In genomic region chr10:121886997-121887622, GRCh38 we compare ENCODE assay signal across 1 cellular context.
TF ChIP-seq lines count a peak whose summit lies in the region.

No MANE protein-coding gene starts in this region.

TF ChIP-seq in HEK293, 187 proteins besides CTCF, POLR2A, EP300 and RAD21 (continued from another document):
- TF ChIP-seq PRDM10 (tag by site-specific recombination; IDR thresholded peaks at IDR 0.05) (no peak), OVOL3 (tag by site-specific recombination; IDR thresholded peaks at IDR 0.05) (no peak), ZNF202 (tag by site-specific recombination; IDR thresholded peaks at IDR 0.05; ENCODE audit: borderline replicate concordance) (no peak), ATF2 (tag by site-specific recombination; IDR thresholded peaks at IDR 0.05; ENCODE audit: low read depth) (no peak), TRIM28 (IDR thresholded peaks at IDR 0.05; ENCODE audit: borderline replicate concordance, low read length) (no peak), ZNF2 (tag by site-specific recombination; IDR thresholded peaks at IDR 0.05) (0 out of 2 replicates have a peak, but pooled peaks have one; percentile 23), ZNF76 (tag by site-specific recombination; IDR thresholded peaks at IDR 0.05; ENCODE audit: borderline replicate concordance, low read depth) (no peak), ZNF324 (tag by site-specific recombination; IDR thresholded peaks at IDR 0.05) (no peak), ZNF239 (tag by site-specific recombination; IDR thresholded peaks at IDR 0.05) (no peak), ZBTB1 (tag by site-specific recombination; IDR thresholded peaks at IDR 0.05) (no peak), ZNF629 (tag by site-specific recombination; IDR thresholded peaks at IDR 0.05) (no peak), ZNF26 (tag by site-specific recombination; IDR thresholded peaks at IDR 0.05) (no peak), ZNF654 (tag by site-specific recombination; IDR thresholded peaks at IDR 0.05; ENCODE audit: low read depth) (peak; percentile 62), ZNF837 (tag by site-specific recombination; IDR thresholded peaks at IDR 0.05) (no peak), ZSCAN18 (tag by site-specific recombination; IDR thresholded peaks at IDR 0.05) (no peak), YY2 (tag by site-specific recombination; IDR thresholded peaks at IDR 0.05) (no peak), TCF7L2 (IDR thresholded peaks at IDR 0.05; ENCODE audit: borderline replicate concordance, low read depth, low read length) (peak; percentile 40; the same call in 1 of the 2 replicates), RBAK (tag by site-specific recombination; IDR thresholded peaks at IDR 0.05) (no peak), ZNF791 (tag by site-specific recombination; IDR thresholded peaks at IDR 0.05) (no peak), AEBP2 (tag by site-specific recombination; IDR thresholded peaks at IDR 0.05; ENCODE audit: borderline replicate concordance) (no peak), ZSCAN30 (tag by site-specific recombination; IDR thresholded peaks at IDR 0.05) (no peak), ZNF449 (tag by site-specific recombination; IDR thresholded peaks at IDR 0.05) (no peak), KLF1 (tag by site-specific recombination; IDR thresholded peaks at IDR 0.05) (no peak), ZNF274 (IDR thresholded peaks at IDR 0.05; ENCODE audit: low read length) (no peak), ZNF274 (tag by site-specific recombination; IDR thresholded peaks at IDR 0.05; ENCODE audit: borderline replicate concordance) (no peak), ZNF398 (tag by site-specific recombination; IDR thresholded peaks at IDR 0.05) (no peak), SCRT1 (tag by site-specific recombination; IDR thresholded peaks at IDR 0.05; ENCODE audit: borderline replicate concordance) (no peak), IKZF3 (tag by site-specific recombination; IDR thresholded peaks at IDR 0.05) (no peak), ZNF596 (tag by site-specific recombination; IDR thresholded peaks at IDR 0.05) (no peak), PRDM4 (tag by site-specific recombination; IDR thresholded peaks at IDR 0.05) (no peak), ZNF518A (tag by site-specific recombination; conservative IDR thresholded peaks at IDR 0.05; ENCODE audit: low read depth) (no peak), MZF1 (tag by site-specific recombination; IDR thresholded peaks at IDR 0.05; ENCODE audit: borderline replicate concordance) (no peak), ZNF214 (tag by site-specific recombination; IDR thresholded peaks at IDR 0.05; ENCODE audit: borderline replicate concordance) (no peak)
